In genomic region chr7:74650055-74650454, GRCh38 we compare ENCODE assay signal across 8 cellular contexts. TPM values are rescaled to one million over a fixed set of nuclear protein-coding genes. Genes with fewer than 3 reads are reported as not detected.
DNase-seq lines count a peak whose midpoint lies in the region; ATAC-seq, FAIRE-seq and TF ChIP-seq lines count a peak whose summit lies in the region.
"Not testable (repeated sequence)": the region's sequence is repeated elsewhere in the genome, so short reads cannot be mapped to it uniquely, and the experiment has no call there.

No MANE protein-coding gene starts in this region.

- intact Hi-C loops in K562 (cut with micrococcal nuclease): loop anchor here (10.0 kb wide), 1 partner anchor 195 kb away; the partner anchor contains the start of gene GTF2IRD1

- 0% methylated on average over 9 of the region's 11 CpGs for WGBS in K562 (ENCODE audit: insufficient coverage, low coverage, missing lambda C conversion rate)

- not testable (repeated sequence) for TF ChIP-seq CTCF in K562 (IDR thresholded peaks at IDR 0.05 in 2 of 3, conservative IDR thresholded peaks at IDR 0.05 in 1 of 3; ENCODE audit: insufficient read depth in 2 of 3, low read depth in 1 of 3, low read length in 3 of 3)

- 0 out of 4 replicates have a peak, but pooled peaks of 1 of the 2 experiments have one; percentile 5 for TF ChIP-seq RAD21 in K562 (CRISPR knock-in tag; conservative IDR thresholded peaks at IDR 0.05 in 1 of 2, IDR thresholded peaks at IDR 0.05 in 1 of 2)

- H3K27me3 ChIP-seq in K562 (ENCODE audit: control insufficient read depth in 2 of 2, insufficient read depth in 2 of 2, low read length in 2 of 2): not testable (repeated sequence)

- not testable (repeated sequence) for BruUV-seq in K562 (replicated peaks; lab: Mats Ljungman, UMichigan)

- H3K27me3 Mint-ChIP-seq in immature natural killer cell (ENCODE audit: low read depth in 3 of 3): not testable (repeated sequence)

- POLR2A ChIA-PET in K562 (lab: Yijun Ruan, JAX): interaction anchor here (0.8 to 1.4 kb wide), 3 partner anchors 9 to 13 kb away, joined by 3 to 4 read pairs (median 3); no protein-coding TSS in a partner anchor

- in situ Hi-C loops in K562 (cut with MboI): not testable (repeated sequence)

- not testable (repeated sequence) for H3K9me3 Mint-ChIP-seq in immature natural killer cell

- ATAC-seq in GM18909 (IDR thresholded peaks at IDR 0.05; ENCODE audit: poor library complexity, unreplicated experiment) (peak; percentile 80), HG02870 (IDR thresholded peaks at IDR 0.05; ENCODE audit: unreplicated experiment) (peak; percentile 89), K562 (peak; percentile 83)

- not testable (repeated sequence) for H3K9me1 ChIP-seq in K562 (ENCODE audit: control insufficient read depth, insufficient read depth, low read length)

- H3K4me2 ChIP-seq in K562 (ENCODE audit: insufficient read depth, low read length): peak overlapping the region; percentile 88

- peak overlapping the region; percentile 34; the same call in 1 of the 2 replicates for H3K4me3 ChIP-seq in K562

- H3K4me1 ChIP-seq in K562 (replicated peaks in 1 of 2; ENCODE audit: control insufficient read depth in 2 of 2, insufficient read depth in 2 of 2, low read length in 2 of 2): peaks cover 14 to 22% of the 10 kb centered on the region in 2 experiments

- H3K4me1 Mint-ChIP-seq in immature natural killer cell: peaks cover 24 to 28% of the 10 kb centered on the region in 2 donors

- H4K20me1 ChIP-seq in K562 (replicated peaks; ENCODE audit: control insufficient read depth, insufficient read depth, low read length): not testable (repeated sequence)

- H3K36me3 ChIP-seq in K562 (ENCODE audit: control insufficient read depth, insufficient read depth, low read length): not testable (repeated sequence)

- not testable (repeated sequence) for H3K79me2 ChIP-seq in K562 (ENCODE audit: control insufficient read depth, insufficient read depth, low read length)

- peak overlapping the region; percentile 75 for H3K27ac ChIP-seq in K562 (ENCODE audit: extremely low read depth, low read depth, low read length)

- not testable (repeated sequence) for H3K36me3 Mint-ChIP-seq in immature natural killer cell

- DNase-seq in A172 (ENCODE audit: low spot score) (peak; percentile 81), NAMALWA (ENCODE audit: low spot score) (peak; percentile 81), K562 (ENCODE audit: extremely low read depth in 1 of 4, low spot score in 3 of 4) (peak; percentile 60 to 88 (median 74)), immature natural killer cell (peak; percentile 58 to 64 (median 60))
- peak; percentile 83 for DNase-seq in activated CD4-positive, alpha-beta T cell treated with anti-CD3 and anti-CD28 coated beads for 4 hours
- DNase-seq in stimulated activated CD4-positive, alpha-beta T cell treated with anti-CD3 and anti-CD28 coated beads, Interleukin-15, amount 100 ng/mL, for 1 hour (ENCODE audit: low read depth in 1 of 2, low spot score in 1 of 2): peak; percentile 42 to 66

- FAIRE-seq in K562 (lab: Jason Lieb, UNC): peak; percentile 71

- TF ChIP-seq EP300 in K562 (IDR thresholded peaks at IDR 0.05; ENCODE audit: low read length): peak; percentile 87

- H2AFZ ChIP-seq in K562 (ENCODE audit: low read depth, low read length): peak overlapping the region; percentile 94

- peak overlapping the region; percentile 82 to 91 (median 88) for H3K4me3 Mint-ChIP-seq in immature natural killer cell

- not testable (repeated sequence) for TF ChIP-seq POLR2A in K562 (conservative IDR thresholded peaks at IDR 0.05)

- not testable (repeated sequence) for H3K9me3 ChIP-seq in K562 (replicated peaks; ENCODE audit: control insufficient read depth, insufficient read depth, low read depth, low read length)

- H3K9ac ChIP-seq in K562 (ENCODE audit: insufficient read depth in 1 of 2, low read depth in 2 of 2, low read length in 2 of 2): 0 out of 4 replicates have a peak overlapping the region, but pooled peaks have one; percentile 11 to 35

- H3K27ac Mint-ChIP-seq in immature natural killer cell: peak overlapping the region; percentile 79 to 98 (median 96)

- CTCF ChIA-PET in K562 (lab: Yijun Ruan, JAX; ENCODE audit: low intra/inter-chr PET ratio): not testable (repeated sequence)

TF ChIP-seq in K562, 482 proteins besides CTCF, POLR2A, EP300 and RAD21 (continues in another document):
- TF ChIP-seq BRD9 (IDR thresholded peaks at IDR 0.05; ENCODE audit: low read depth, partially characterized antibody) (peak; percentile 37), BCOR (IDR thresholded peaks at IDR 0.05) (peak; percentile 59), RBM25 (IDR thresholded peaks at IDR 0.05; ENCODE audit: low read depth, low read length, severe bottlenecking) (peak; percentile 54), HDAC2 (IDR thresholded peaks at IDR 0.05) (peak; percentile 59; the same call in 1 of the 2 replicates), RAD51 (IDR thresholded peaks at IDR 0.05; ENCODE audit: borderline replicate concordance, low read depth) (0 out of 2 replicates have a peak, but pooled peaks have one; percentile 5), NBN (IDR thresholded peaks at IDR 0.05; ENCODE audit: low read depth) (peak; percentile 70), MNT (conservative IDR thresholded peaks at IDR 0.05) (peak in 1 of 2 experiments; percentile 26; a peak in 1 of 4 replicates), TRIM24 (IDR thresholded peaks at IDR 0.05) (peak in 1 of 2 experiments; percentile 54; a peak in 2 of 4 replicates), CC2D1A (IDR thresholded peaks at IDR 0.05) (peak; percentile 58; the same call in 1 of the 2 replicates), SOX6 (IDR thresholded peaks at IDR 0.05) (peak; percentile 95), EP400 (IDR thresholded peaks at IDR 0.05) (peak; percentile 63), ATF1 (tag; IDR thresholded peaks at IDR 0.05) (peak; percentile 44), KAT7 (CRISPR knock-in tag; IDR thresholded peaks at IDR 0.05; ENCODE audit: borderline replicate concordance) (peak; percentile 59; the same call in 1 of the 2 replicates), ZBTB7A (IDR thresholded peaks at IDR 0.05; ENCODE audit: borderline replicate concordance, control insufficient read depth, low read depth, low read length) (peak; percentile 59; the same call in 1 of the 2 replicates)
- TF ChIP-seq ATF1 (CRISPR knock-in tag; IDR thresholded peaks at IDR 0.05): not testable (repeated sequence)

RNA-seq across cellular contexts. Expression of gene GTF2I, which starts 7.5 kb away (rescaled TPM):
- total RNA-seq in A172 (2014; rRNA removed; shearing (Covaris generic)): 178 and 188 TPM in 2 replicates
- 354 and 727 TPM in 2 replicates for total RNA-seq in K562 (2011; cell fraction: chromatin; rRNA removed; ENCODE audit: low replicate concordance)
- total RNA-seq in K562 (2011; cell fraction: nucleolus; rRNA removed): 159 and 162 TPM in 2 replicates
- 250 and 342 TPM in 2 replicates for total RNA-seq in K562 (2011; cell fraction: nucleoplasm; rRNA removed)
- total RNA-seq in K562 (2014; rRNA removed) (90.0 and 141 TPM in 2 replicates), K562 (2014; rRNA removed; fragmentation: Illumina TruSeq; extraction: Trizol) (112 and 113 TPM in 2 replicates), K562 (2015; rRNA removed; fragmentation: Illumina TruSeq; extraction: Trizol) (96.8 and 103 TPM in 2 replicates), K562 (2021) (161 and 162 TPM in 2 replicates)
- polyA plus RNA-seq in K562 (2011; rRNA removed) (65.7 and 70.5 TPM in 2 replicates), K562 (2014; fragmentation: Illumina TruSeq; extraction: Trizol) (112 and 138 TPM in 2 replicates), K562 (2014; fragmentation: Nextera tagmentation; extraction: Ambion mirVana) (10 to 100 TPM in 1 of 2 experiments, 1 to 10 TPM in 1; 8.4 to 12.6 TPM), K562 (2014; rRNA removed) (79.2 and 80.5 TPM in 2 replicates), immature natural killer cell (10 to 100 TPM; 37.2 to 82.0 (median 45.6) TPM)
- 23.9 and 71.9 TPM in 2 replicates for polyA plus RNA-seq in K562 (2011; cell fraction: cytosol; rRNA removed)
- 147 and 175 TPM in 2 replicates for polyA plus RNA-seq in K562 (2011; cell fraction: nucleus; rRNA removed)
- polyA plus RNA-seq in K562 (2012): 83.7 and 98.2 TPM in 2 replicates
- polyA minus RNA-seq in K562 (2011; rRNA and poly(A)+ RNA removed): 52.0 and 61.9 TPM in 2 replicates
- polyA minus RNA-seq in K562 (2011; cell fraction: cytosol; rRNA and poly(A)+ RNA removed): 42.7 and 48.1 TPM in 2 replicates
- polyA minus RNA-seq in K562 (2011; cell fraction: nucleus; rRNA and poly(A)+ RNA removed): 73.9 and 81.9 TPM in 2 replicates

Comparison
In these comparisons a context has a peak if more than half of its experiments do, and no peak if none do; other contexts are left out.
1. Peak in every context shown above with its lines: DNase-seq, ATAC-seq, H3K4me3 ChIP-seq and H3K27ac ChIP-seq.